In the genomic region with DNA sequence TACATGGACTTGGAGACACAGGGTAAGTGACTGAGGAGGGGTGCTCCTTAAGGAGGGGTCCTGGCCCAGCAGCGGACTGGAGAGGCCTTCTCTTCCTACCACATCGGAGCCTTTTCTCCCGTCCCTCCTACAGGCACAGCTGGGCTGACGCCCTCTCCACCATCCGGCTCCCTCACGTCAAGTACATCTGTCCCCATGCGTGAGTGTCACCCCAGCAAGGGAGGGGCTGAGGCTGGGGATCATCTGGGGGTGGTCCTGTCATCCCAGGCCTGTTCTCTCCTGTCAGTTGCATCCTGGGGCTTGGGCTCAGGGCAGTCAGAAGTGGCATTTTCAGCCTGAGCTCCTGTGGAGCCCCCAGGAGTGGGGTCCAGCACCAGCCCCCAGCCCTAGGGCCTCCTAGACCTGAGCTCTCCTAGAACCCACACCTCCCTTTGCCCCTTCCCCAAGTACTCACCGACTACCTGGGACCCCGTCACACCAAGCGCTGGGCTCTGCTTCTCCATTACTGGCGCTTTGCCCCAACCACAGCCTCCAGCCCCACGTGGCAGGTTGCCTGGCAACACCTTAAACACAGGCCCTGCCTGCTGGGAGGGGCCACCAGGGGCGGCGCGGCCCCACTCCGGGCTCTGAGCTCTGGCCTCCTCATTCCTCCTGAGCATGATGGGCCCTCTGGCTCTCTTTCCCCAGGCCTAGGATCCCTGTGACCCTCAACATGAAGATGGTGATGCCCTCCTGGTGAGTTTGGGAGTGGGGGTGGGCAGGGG, we compare ENCODE assay signal across 8 cellular contexts. TPM values are rescaled to one million over a fixed set of nuclear protein-coding genes. Genes with fewer than 3 reads are reported as not detected.
DNase-seq lines count a peak whose midpoint lies in the region; ATAC-seq and TF ChIP-seq lines count a peak whose summit lies in the region.

No MANE protein-coding gene starts in this region.

- H3K4me3 ChIP-seq in adrenal gland (no peak overlapping the region), right lobe of liver (no peak overlapping the region)

- H3K4me1 ChIP-seq in adrenal gland (replicated peaks in 1 of 2) (peaks cover 17 to 21% of the 10 kb centered on the region in 2 donors), right lobe of liver (peaks cover 0 to 4% (median 0%) of the 10 kb centered on the region in 4 donors)

- TF ChIP-seq POLR2A in adrenal gland (IDR thresholded peaks at IDR 0.05), result no peak
- TF ChIP-seq POLR2A in right lobe of liver (IDR thresholded peaks at IDR 0.05), result no peak

- DNase-seq in AG20443 (ENCODE audit: low spot score), result peak; percentile 62
- DNase-seq in adrenal gland, result peak; percentile 48 to 74 (median 54)
- DNase-seq in right lobe of liver, result peak; percentile 68 to 81 (median 76)
- DNase-seq in SW 1271 (lab: John Stamatoyannopoulos, UW), result no peak
- DNase-seq in iPS-NIHi7 (ENCODE audit: extremely low spot score), result no peak
- no peak for DNase-seq in stimulated activated CD4-positive, alpha-beta T cell treated with anti-CD3 and anti-CD28 coated beads, Interleukin-4, amount 100 ng/mL, for 1 hour

- peak overlapping the region in 2 of 3 donors; percentile 71 to 91 for H3K27ac Mint-ChIP-seq in IgD-negative memory B cell

- peak overlapping the region in 1 of 5 donors; percentile 8 for H3K27ac ChIP-seq in adrenal gland
- no peak overlapping the region for H3K27ac ChIP-seq in right lobe of liver

- H3K36me3 ChIP-seq in adrenal gland (replicated peaks in 1 of 2) (peaks cover 0 to 36% of the 10 kb centered on the region in 2 donors), right lobe of liver (peaks cover 0 to 23% (median 2%) of the 10 kb centered on the region in 4 donors)

- intact Hi-C loops in adrenal gland (cut with DNase I), result no loop called here
- intact Hi-C loops in right lobe of liver (cut with DNase I), result no loop called here

- H3K27me3 Mint-ChIP-seq in IgD-negative memory B cell, result no peaks in the 10 kb centered on the region

- peaks cover 10 to 13% (median 11%) of the 10 kb centered on the region in 3 donors for H3K4me1 Mint-ChIP-seq in IgD-negative memory B cell

- H3K27me3 ChIP-seq in adrenal gland (no peaks in the 10 kb centered on the region), right lobe of liver (no peaks in the 10 kb centered on the region)

- peak overlapping the region in 3 of 4 donors; percentile 43 to 65 (median 61) for H3K4me3 Mint-ChIP-seq in IgD-negative memory B cell

- TF ChIP-seq CTCF in adrenal gland (IDR thresholded peaks at IDR 0.05) (no peak), right lobe of liver (IDR thresholded peaks at IDR 0.05) (no peak)

- H3K9me3 ChIP-seq in adrenal gland (replicated peaks in 1 of 3) (no peaks in the 10 kb centered on the region), right lobe of liver (peaks cover 0 to 2% (median 0%) of the 10 kb centered on the region in 4 donors)

- 53 to 66% (median 63%) methylated on average over 5 to 16 of the region's 16 CpGs for WGBS in adrenal gland, 4 donors
- WGBS in right lobe of liver (ENCODE audit: insufficient coverage, low coverage, low lambda C conversion rate, missing lambda C conversion rate), result 44% methylated on average over 7 of the region's 16 CpGs

- H3K36me3 Mint-ChIP-seq in IgD-negative memory B cell, result no peaks in the 10 kb centered on the region

- ATAC-seq in right lobe of liver (peak; percentile 33 to 58 (median 40)), HG02973 (IDR thresholded peaks at IDR 0.05; ENCODE audit: unreplicated experiment) (no peak)

- H3K9me3 Mint-ChIP-seq in IgD-negative memory B cell, result no peaks in the 10 kb centered on the region

RNA-seq across cellular contexts. Expression of gene LYPLA2, which starts 2.3 kb away (rescaled TPM):
- polyA plus RNA-seq in IgD-negative memory B cell, result 96.5 TPM
- 10 to 100 TPM; 44.0 to 74.4 (median 51.6) TPM for total RNA-seq in adrenal gland
- 10 to 100 TPM; 26.0 to 55.1 (median 48.5) TPM for polyA plus RNA-seq in adrenal gland
- total RNA-seq in right lobe of liver, result 10 to 100 TPM; 28.1 to 69.8 (median 32.6) TPM

RNA-seq across cellular contexts. Expression of gene GALE, which starts 7.4 kb away (rescaled TPM):
- polyA plus RNA-seq in IgD-negative memory B cell (8.0 TPM), adrenal gland (10 to 100 TPM; 12.0 to 80.8 (median 59.4) TPM)
- total RNA-seq in adrenal gland (10 to 100 TPM; 17.8 to 46.0 (median 28.4) TPM), right lobe of liver (10 to 100 TPM; 25.9 to 46.9 (median 42.0) TPM)

RNA-seq across cellular contexts. Expression of gene PITHD1, which starts 15.0 kb away (rescaled TPM):
- polyA plus RNA-seq in IgD-negative memory B cell (73.6 TPM), adrenal gland (100 to 1,000 TPM in 1 of 3 donors, 10 to 100 TPM in 2; 41.9 to 104 (median 52.4) TPM)
- total RNA-seq in adrenal gland (10 to 100 TPM; 54.9 to 98.0 (median 63.0) TPM), right lobe of liver (10 to 100 TPM; 22.9 to 34.7 (median 30.6) TPM)

RNA-seq across cellular contexts. Expression of gene HMGCL, which starts 32.0 kb away (rescaled TPM):
- polyA plus RNA-seq in IgD-negative memory B cell, result 28.3 TPM
- total RNA-seq in adrenal gland, result 100 to 1,000 TPM in 2 of 8 donors, 10 to 100 TPM in 6; 53.9 to 120 (median 90.7) TPM
- 10 to 100 TPM; 38.8 to 83.2 (median 43.3) TPM for polyA plus RNA-seq in adrenal gland
- 100 to 1,000 TPM; 143 to 178 (median 160) TPM for total RNA-seq in right lobe of liver

RNA-seq across cellular contexts. Expression of gene ELOA, which starts 49.9 kb away (rescaled TPM):
- polyA plus RNA-seq in IgD-negative memory B cell, result 100 TPM
- 10 to 100 TPM; 28.0 to 44.7 (median 30.9) TPM for total RNA-seq in adrenal gland
- 10 to 100 TPM; 11.5 to 37.8 (median 15.1) TPM for polyA plus RNA-seq in adrenal gland
- 10 to 100 TPM; 21.1 to 42.2 (median 36.1) TPM for total RNA-seq in right lobe of liver

Comparison
In these comparisons a context has a peak if more than half of its experiments do, and no peak if none do; other contexts are left out.
1. DNase-seq: peak in AG20443 (single experiment), adrenal gland (7 of 7) and right lobe of liver (3 of 3); none in SW 1271 (0 of 2), iPS-NIHi7 (single experiment) and stimulated activated CD4-positive, alpha-beta T cell treated with anti-CD3 and anti-CD28 coated beads, Interleukin-4, amount 100 ng/mL, for 1 hour (single experiment).